ENCODE assay signal across 28 cellular contexts in genomic region chr18:52861558-52861957, GRCh38.
"Had no signal": no experiment of that assay in that cellular context is flagged by ENCODE, and none has a peak within 500 bp of the region (broad histone marks: within the 10 kb centered on the region; RNA-seq: fewer than 3 reads in every experiment).

No MANE protein-coding gene starts in this region.

- H3K27ac ChIP-seq: neural progenitor cell, neutrophil, ovary, pancreas, parathyroid adenoma, prostate gland, psoas muscle, right atrium auricular region, skin epidermis, spleen had no signal

- H3K4me1 ChIP-seq: neural progenitor cell, pancreas, parathyroid adenoma, prostate gland, psoas muscle, right atrium auricular region, spleen had no signal

- FAIRE-seq: pancreas, small intestine had no signal

- H3K79me2 ChIP-seq: parathyroid adenoma had no signal

- H3K9me3 ChIP-seq: neutrophil, ovary, pancreas, prostate gland, psoas muscle, right atrium auricular region, sigmoid colon had no signal

- ATAC-seq: naive thymus-derived CD4-positive, alpha-beta T cell; naive thymus-derived CD8-positive, alpha-beta T cell; natural killer cell; natural killer cell treated with Interleukin-12 subunit alpha and Interleukin-12 subunit beta and Interleukin-15 and Interleukin-18, amount 100 ng/mL, for 72 hours; pancreas; psoas muscle; right cardiac atrium; sciatic nerve had no signal

- H3K4me3 ChIP-seq: neural progenitor cell, ovary, pancreas, prostate gland, psoas muscle, right atrium auricular region, sigmoid colon, skin epidermis, smooth muscle cell, spleen had no signal

- DNase-seq: naive thymus-derived CD4-positive, alpha-beta T cell; naive thymus-derived CD8-positive, alpha-beta T cell; natural killer cell; nephron progenitor cell; nucleus accumbens; occipital lobe; ovary; pancreas; posterior cingulate gyrus; psoas muscle; retina; right cardiac atrium; sigmoid colon; small intestine; spleen; stimulated activated CD4-positive, alpha-beta T cell treated with anti-CD3 and anti-CD28 coated beads, Interleukin-12 subunit alpha, Interleukin-12 subunit beta, amount 100 ng/mL, for 4 hours; stimulated activated CD4-positive, alpha-beta T cell treated with anti-CD3 and anti-CD28 coated beads, Interleukin-15, amount 100 ng/mL, for 24 hours; stimulated activated CD4-positive, alpha-beta T cell treated with anti-CD3 and anti-CD28 coated beads, Interleukin-1b, Interleukin-23, amount 100 ng/mL, for 48 hours; stimulated activated CD4-positive, alpha-beta T cell treated with anti-CD3 and anti-CD28 coated beads, Interleukin-2, amount 100 ng/mL, for 24 hours had no signal

- H3K36me3 ChIP-seq: neural progenitor cell, neutrophil, ovary, pancreas, prostate gland, right atrium auricular region, sigmoid colon, spleen had no signal

- H2AFZ ChIP-seq: neural progenitor cell, parathyroid adenoma had no signal

- H3K27me3 ChIP-seq: neural progenitor cell, neutrophil, ovary, pancreas, right atrium auricular region, sigmoid colon, spleen had no signal

- H3K4me2 ChIP-seq: neural progenitor cell, smooth muscle cell had no signal

- H3K9ac ChIP-seq: neural progenitor cell, parathyroid adenoma had no signal
